26 cellular contexts compared by ENCODE assay signal in genomic region chr21:43347461-43347860, GRCh38.
"Had no signal": no experiment of that assay in that cellular context is flagged by ENCODE, and none has a peak within 500 bp of the region (broad histone marks: within the 10 kb centered on the region; RNA-seq: fewer than 3 reads in every experiment).

No MANE protein-coding gene starts in this region.

- H3K79me2 ChIP-seq: parathyroid adenoma had no signal

- H3K9ac ChIP-seq: parathyroid adenoma had no signal

- H3K36me3 ChIP-seq: adrenal gland, left ventricle myocardium inferior, right atrium auricular region, transverse colon had no signal

- H3K4me3 ChIP-seq: adrenal gland, body of pancreas, left ventricle myocardium inferior, right atrium auricular region, testis, transverse colon had no signal

- H3K27ac Mint-ChIP-seq: activated CD4-positive, alpha-beta memory T cell treated with anti-CD3 and anti-CD28 coated beads for 36 hours; activated CD4-positive, alpha-beta T cell treated with anti-CD3 and anti-CD28 coated beads, Interleukin-2, amount 10 ng/mL, durations not matched to agents 24 days and 14 days; activated naive CD4-positive, alpha-beta T cell treated with anti-CD3 and anti-CD28 coated beads, Interleukin-2, amount 10 ng/mL, durations not matched to agents 7 days and 5 days; activated T-helper 1 cell treated with anti-CD3 and anti-CD28 coated beads, Interleukin-12 subunit alpha, Interleukin-12 subunit beta, Interleukin-2, Interleukin-4 antibody, amounts not matched to agents 30 ng/mL and 10 ng/mL and 1 ng/mL, durations not matched to agents 14 hours and 24 hours and 36 hours had no signal

- H3K36me3 Mint-ChIP-seq: activated CD4-positive, alpha-beta memory T cell treated with anti-CD3 and anti-CD28 coated beads for 36 hours; activated naive CD4-positive, alpha-beta T cell treated with anti-CD3 and anti-CD28 coated beads, Interleukin-2, amount 10 ng/mL, durations not matched to agents 7 days and 5 days; naive B cell had no signal

- ATAC-seq: body of pancreas; stimulated activated naive CD8-positive, alpha-beta T cell treated with anti-CD3 and anti-CD28 coated beads, Interleukin-15, Interleukin-2, amounts not matched to agents 100 U/mL and 50 U/mL, for 24 hours had no signal

- H3K9me3 Mint-ChIP-seq: activated CD4-positive, alpha-beta memory T cell treated with anti-CD3 and anti-CD28 coated beads for 36 hours; activated CD4-positive, alpha-beta T cell treated with anti-CD3 and anti-CD28 coated beads, Interleukin-2, amount 10 ng/mL, durations not matched to agents 24 days and 14 days; activated naive CD4-positive, alpha-beta T cell treated with anti-CD3 and anti-CD28 coated beads, Interleukin-2, amount 10 ng/mL, durations not matched to agents 7 days and 5 days; activated T-helper 1 cell treated with anti-CD3 and anti-CD28 coated beads, Interleukin-12 subunit alpha, Interleukin-12 subunit beta, Interleukin-2, Interleukin-4 antibody, amounts not matched to agents 30 ng/mL and 10 ng/mL and 1 ng/mL, durations not matched to agents 14 hours and 24 hours and 36 hours; naive B cell; neural crest cell had no signal

- H3K4me1 ChIP-seq: parathyroid adenoma had no signal

- H2AFZ ChIP-seq: parathyroid adenoma had no signal

- DNase-seq: activated CD4-positive, alpha-beta memory T cell treated with anti-CD3 and anti-CD28 coated beads for 36 hours; activated CD4-positive, alpha-beta T cell treated with anti-CD3 and anti-CD28 coated beads, Interleukin-2, amount 10 ng/mL, durations not matched to agents 24 days and 14 days; activated CD4-positive, CD25-positive, alpha-beta regulatory T cell treated with anti-CD3 and anti-CD28 coated beads, Interleukin-2, amount 50 U/mL, for 72 hours; activated CD8-positive, alpha-beta memory T cell treated with anti-CD3 and anti-CD28 coated beads, Interleukin-2, amount 50 U/mL, for 4 hours; activated effector memory CD4-positive, alpha-beta T cell treated with anti-CD3 and anti-CD28 coated beads, Interleukin-2, amount 50 U/mL, for 16 hours; activated naive CD4-positive, alpha-beta T cell treated with anti-CD3 and anti-CD28 coated beads, Interleukin-2, amount 10 ng/mL, durations not matched to agents 7 days and 5 days; activated T-cell treated with anti-CD3 and anti-CD28 coated beads, Interleukin-2, amount 50 U/mL, for 1 hour; adrenal gland; aorta; body of pancreas; effector memory CD4-positive, alpha-beta T cell; glutamatergic neuron; islet precursor cell; left ventricle myocardium inferior; naive B cell; occipital lobe; stimulated activated CD4-positive, alpha-beta T cell treated with anti-CD3 and anti-CD28 coated beads, Interleukin-12 subunit alpha, Interleukin-12 subunit beta, amount 100 ng/mL, for 4 hours; stimulated activated CD4-positive, alpha-beta T cell treated with anti-CD3 and anti-CD28 coated beads, Interleukin-4, amount 100 ng/mL, for 1 hour; stimulated activated naive CD8-positive, alpha-beta T cell treated with anti-CD3 and anti-CD28 coated beads, Interleukin-15, Interleukin-2, amounts not matched to agents 100 U/mL and 50 U/mL, for 24 hours; T-helper 2 cell; testis; transverse colon had no signal

- H3K27ac ChIP-seq: testis, transverse colon had no signal

- H3K27me3 ChIP-seq: adrenal gland, body of pancreas, right atrium auricular region, testis, transverse colon had no signal

- H3K9me3 ChIP-seq: adrenal gland, body of pancreas, left ventricle myocardium inferior, right atrium auricular region, testis, transverse colon had no signal
